30 cellular contexts compared by ENCODE assay signal in genomic region chr9:102355982-102356381, GRCh38.
"Had no signal": no experiment of that assay in that cellular context is flagged by ENCODE, and none has a peak within 500 bp of the region (broad histone marks: within the 10 kb centered on the region; RNA-seq: fewer than 3 reads in every experiment).

No MANE protein-coding gene starts in this region.

- H3K27ac ChIP-seq: body of pancreas, epithelial cell of prostate, esophagus squamous epithelium, gastroesophageal sphincter, heart right ventricle, hepatocyte, WERI-Rb-1 had no signal

- DNase-seq: activated CD4-positive, alpha-beta memory T cell treated with anti-CD3 and anti-CD28 coated beads for 36 hours; activated CD4-positive, alpha-beta T cell treated with anti-CD3 and anti-CD28 coated beads for 36 hours; activated CD4-positive, alpha-beta T cell treated with anti-CD3 and anti-CD28 coated beads, Interleukin-2, amount 10 ng/mL, durations not matched to agents 24 days and 14 days; activated CD4-positive, CD25-positive, alpha-beta regulatory T cell; activated CD4-positive, CD25-positive, alpha-beta regulatory T cell treated with anti-CD3 and anti-CD28 coated beads, Interleukin-2, amount 50 U/mL, for 72 hours; activated CD8-positive, alpha-beta T cell treated with anti-CD3 and anti-CD28 coated beads, Interleukin-2, amount 10 ng/mL, durations not matched to agents 7 days and 5 days; activated effector memory CD4-positive, alpha-beta T cell treated with Interleukin-2 at 50 U/mL for 16 hours; activated gamma-delta T cell treated with Interleukin-2 at 50 U/mL for 16 hours; activated naive CD4-positive, alpha-beta T cell treated with anti-CD3 and anti-CD28 coated beads, Interleukin-2, amount 50 U/mL, for 16 hours; activated naive CD4-positive, alpha-beta T cell treated with Interleukin-2 at 50 U/mL for 16 hours; activated T-cell treated with anti-CD3 and anti-CD28 coated beads, Interleukin-2, amount 50 U/mL, for 4 hours; amniotic stem cell; aorta; body of pancreas; caudate nucleus; cortex of kidney; dermis blood vessel endothelial cell; effector CD4-positive, alpha-beta T cell; effector memory CD8-positive, alpha-beta T cell; esophagus squamous epithelium; foreskin melanocyte; heart right ventricle; T1000; WERI-Rb-1 had no signal

- H3K36me3 ChIP-seq: esophagus squamous epithelium, gastroesophageal sphincter, heart right ventricle, WERI-Rb-1 had no signal

- H3K4me1 Mint-ChIP-seq: activated CD4-positive, alpha-beta T cell treated with anti-CD3 and anti-CD28 coated beads for 36 hours; activated CD4-positive, alpha-beta T cell treated with anti-CD3 and anti-CD28 coated beads, Interleukin-2, amount 10 ng/mL, durations not matched to agents 24 days and 14 days; activated T-helper 17 cell treated with anti-CD3 and anti-CD28 coated beads, Interleukin-2, amount 50 U/mL, for 72 hours had no signal

- H3K36me3 Mint-ChIP-seq: activated CD4-positive, alpha-beta memory T cell treated with anti-CD3 and anti-CD28 coated beads for 36 hours; activated naive CD8-positive, alpha-beta T cell had no signal

- H3K27me3 Mint-ChIP-seq: activated CD4-positive, alpha-beta memory T cell treated with anti-CD3 and anti-CD28 coated beads for 36 hours; activated CD4-positive, alpha-beta T cell treated with anti-CD3 and anti-CD28 coated beads for 36 hours; activated CD4-positive, alpha-beta T cell treated with anti-CD3 and anti-CD28 coated beads, Interleukin-2, amount 10 ng/mL, durations not matched to agents 24 days and 14 days; activated naive CD8-positive, alpha-beta T cell; activated T-helper 17 cell treated with anti-CD3 and anti-CD28 coated beads, Interleukin-2, amount 50 U/mL, for 72 hours; effector memory CD8-positive, alpha-beta T cell had no signal

- H3K9me3 ChIP-seq: body of pancreas had no signal

- H3K4me1 ChIP-seq: body of pancreas, esophagus squamous epithelium, gastroesophageal sphincter, heart right ventricle had no signal

- H3K4me3 ChIP-seq: body of pancreas, esophagus squamous epithelium, gastroesophageal sphincter, heart right ventricle, hepatocyte had no signal

- H3K27me3 ChIP-seq: body of pancreas, esophagus squamous epithelium, gastroesophageal sphincter, heart right ventricle, hepatocyte had no signal

- H3K4me3 Mint-ChIP-seq: activated CD4-positive, alpha-beta memory T cell treated with anti-CD3 and anti-CD28 coated beads for 36 hours; activated CD4-positive, alpha-beta T cell treated with anti-CD3 and anti-CD28 coated beads for 36 hours; activated CD4-positive, alpha-beta T cell treated with anti-CD3 and anti-CD28 coated beads, Interleukin-2, amount 10 ng/mL, durations not matched to agents 24 days and 14 days; activated CD8-positive, alpha-beta T cell treated with anti-CD3 and anti-CD28 coated beads, Interleukin-2, amount 10 ng/mL, durations not matched to agents 7 days and 5 days; activated naive CD8-positive, alpha-beta T cell; activated T-cell treated with anti-CD3 and anti-CD28 coated beads, Interleukin-2, amount 50 U/mL, for 4 hours; activated T-helper 17 cell treated with anti-CD3 and anti-CD28 coated beads, Interleukin-2, amount 50 U/mL, for 72 hours; effector memory CD8-positive, alpha-beta T cell; T-helper 1 cell treated with Interleukin-12 subunit alpha and Interleukin-12 subunit beta and Interleukin-4 antibody, amounts not matched to agents 30 μg/mL and 1 μg/mL, for 36 hours had no signal

- H3K27ac Mint-ChIP-seq: activated CD4-positive, alpha-beta memory T cell treated with anti-CD3 and anti-CD28 coated beads for 36 hours; activated CD4-positive, alpha-beta T cell treated with anti-CD3 and anti-CD28 coated beads for 36 hours; activated CD4-positive, alpha-beta T cell treated with anti-CD3 and anti-CD28 coated beads, Interleukin-2, amount 10 ng/mL, durations not matched to agents 24 days and 14 days; activated CD8-positive, alpha-beta T cell treated with anti-CD3 and anti-CD28 coated beads, Interleukin-2, amount 10 ng/mL, durations not matched to agents 7 days and 5 days; activated naive CD8-positive, alpha-beta T cell; activated T-helper 17 cell treated with anti-CD3 and anti-CD28 coated beads, Interleukin-2, amount 50 U/mL, for 72 hours; effector memory CD8-positive, alpha-beta T cell; T-helper 1 cell treated with Interleukin-12 subunit alpha and Interleukin-12 subunit beta and Interleukin-4 antibody, amounts not matched to agents 30 μg/mL and 1 μg/mL, for 36 hours had no signal
